ENCODE assay signal across 23 cellular contexts in genomic region chr19:49837425-49837824, GRCh38. TPM values are rescaled to one million over a fixed set of nuclear protein-coding genes. Genes with fewer than 3 reads are reported as not detected.
DNase-seq lines count a peak whose midpoint lies in the region; ATAC-seq, FAIRE-seq and TF ChIP-seq lines count a peak whose summit lies in the region.
"Had no signal": no experiment of that assay in that cellular context is flagged by ENCODE, and none has a peak within 500 bp of the region (broad histone marks: within the 10 kb centered on the region; RNA-seq: fewer than 3 reads in every experiment).

No MANE protein-coding gene starts in this region.

- ATAC-seq in activated naive CD8-positive, alpha-beta T cell treated with anti-CD3 and anti-CD28 coated beads, Interleukin-2, amount 10 ng/mL, durations not matched to agents 7 days and 5 days (ENCODE audit: low read depth), result no peak
- no peak for ATAC-seq in activated naive CD8-positive, alpha-beta T cell treated with anti-CD3 and anti-CD28 coated beads, Interleukin-2, amount 50 U/mL, for 24 hours
- ATAC-seq in GM12878, result no peak
- no peak for ATAC-seq in stimulated activated memory B cell treated with anti-CD40 and anti-IgM and Interleukin-4, amounts not matched to agents 10 μg/mL and 1 μg/mL and 100 μg/mL, for 72 hours
- ATAC-seq: Panc1 had no signal

- no TSS peak for BruUV-seq in GM12878 (replicated peaks; lab: Mats Ljungman, UMichigan)
- no TSS peak for BruUV-seq in Calu3 (replicated peaks; lab: Mats Ljungman, UMichigan)
- BruUV-seq in PC-9 (replicated peaks; lab: Mats Ljungman, UMichigan), result no TSS peak

- H3K9me3 ChIP-seq in GM12878 (replicated peaks; ENCODE audit: control insufficient read depth, insufficient read depth, low read length) (no peaks in the 10 kb centered on the region), PC-9 (ENCODE audit: insufficient read depth, low read depth) (no peaks in the 10 kb centered on the region)

- TF ChIP-seq RAD21 in GM12878 (IDR thresholded peaks at IDR 0.05; ENCODE audit: insufficient read depth, low read depth, low read length), result no peak

- peaks cover 20% of the 10 kb centered on the region for H3K4me1 Mint-ChIP-seq in activated naive CD8-positive, alpha-beta T cell treated with anti-CD3 and anti-CD28 coated beads, Interleukin-2, amount 10 ng/mL, durations not matched to agents 7 days and 5 days
- no peaks in the 10 kb centered on the region for H3K4me1 Mint-ChIP-seq in activated naive CD8-positive, alpha-beta T cell treated with anti-CD3 and anti-CD28 coated beads, Interleukin-2, amount 50 U/mL, for 24 hours
- H3K4me1 Mint-ChIP-seq in nephron progenitor cell (peaks cover 26% of the 10 kb centered on the region), Calu3 (ENCODE audit: low read depth, unreplicated experiment) (no peaks in the 10 kb centered on the region)
- H3K4me1 Mint-ChIP-seq in stimulated activated memory B cell treated with anti-CD40 and anti-IgM and Interleukin-4, amounts not matched to agents 10 μg/mL and 1 μg/mL and 100 μg/mL, for 72 hours, result peaks cover 3% of the 10 kb centered on the region

- POLR2A ChIA-PET in activated naive CD8-positive, alpha-beta T cell treated with anti-CD3 and anti-CD28 coated beads, Interleukin-2, amount 10 ng/mL, durations not matched to agents 7 days and 5 days (lab: Charles Lee), result interaction anchor here (0.9 kb wide), 1 partner anchor 14 kb away, joined by 3 read pairs; the partner anchor contains the start of gene PTOV1
- POLR2A ChIA-PET in GM12878 (lab: Charles Lee) (no interaction called here), PC-9 (lab: Charles Lee; ENCODE audit: unreplicated experiment) (no interaction called here)

- H3K27ac Mint-ChIP-seq in activated naive CD8-positive, alpha-beta T cell treated with anti-CD3 and anti-CD28 coated beads, Interleukin-2, amount 10 ng/mL, durations not matched to agents 7 days and 5 days, result peak overlapping the region; percentile 9
- no peak overlapping the region for H3K27ac Mint-ChIP-seq in activated naive CD8-positive, alpha-beta T cell treated with anti-CD3 and anti-CD28 coated beads, Interleukin-2, amount 50 U/mL, for 24 hours
- H3K27ac Mint-ChIP-seq in nephron progenitor cell (peak overlapping the region; percentile 94), Calu3 (ENCODE audit: unreplicated experiment) (no peak overlapping the region)
- peak overlapping the region; percentile 74 for H3K27ac Mint-ChIP-seq in stimulated activated memory B cell treated with anti-CD40 and anti-IgM and Interleukin-4, amounts not matched to agents 10 μg/mL and 1 μg/mL and 100 μg/mL, for 72 hours
- H3K27ac Mint-ChIP-seq: GM23338 had no signal

- peaks cover 17% of the 10 kb centered on the region for H3F3A ChIP-seq in PC-9 (ENCODE audit: insufficient read depth, low read depth)

- TF ChIP-seq CTCF in GM12878 (IDR thresholded peaks at IDR 0.05 in 2 of 3, conservative IDR thresholded peaks at IDR 0.05 in 1 of 3; ENCODE audit: control insufficient read depth in 2 of 3, extremely low read depth in 1 of 3, insufficient read depth in 1 of 3, low read depth in 3 of 3, low read length in 3 of 3) (no peak), nephron progenitor cell (IDR thresholded peaks at IDR 0.05) (no peak), Calu3 (IDR thresholded peaks at IDR 0.05; ENCODE audit: unreplicated experiment) (no peak), PC-9 (conservative IDR thresholded peaks at IDR 0.05) (no peak)

- no peak overlapping the region for H3K4me3 Mint-ChIP-seq in activated naive CD8-positive, alpha-beta T cell treated with anti-CD3 and anti-CD28 coated beads, Interleukin-2, amount 10 ng/mL, durations not matched to agents 7 days and 5 days
- H3K4me3 Mint-ChIP-seq in activated naive CD8-positive, alpha-beta T cell treated with anti-CD3 and anti-CD28 coated beads, Interleukin-2, amount 50 U/mL, for 24 hours, result no peak overlapping the region
- H3K4me3 Mint-ChIP-seq in nephron progenitor cell, result no peak overlapping the region
- H3K4me3 Mint-ChIP-seq in stimulated activated memory B cell treated with anti-CD40 and anti-IgM and Interleukin-4, amounts not matched to agents 10 μg/mL and 1 μg/mL and 100 μg/mL, for 72 hours, result no peak overlapping the region
- no peak overlapping the region for H3K4me3 Mint-ChIP-seq in Calu3 (ENCODE audit: low read depth, unreplicated experiment)
- H3K4me3 Mint-ChIP-seq: GM23338 had no signal

- H3K36me3 Mint-ChIP-seq in activated naive CD8-positive, alpha-beta T cell treated with anti-CD3 and anti-CD28 coated beads, Interleukin-2, amount 10 ng/mL, durations not matched to agents 7 days and 5 days, result peaks cover 24% of the 10 kb centered on the region
- peaks cover 23% of the 10 kb centered on the region for H3K36me3 Mint-ChIP-seq in activated naive CD8-positive, alpha-beta T cell treated with anti-CD3 and anti-CD28 coated beads, Interleukin-2, amount 50 U/mL, for 24 hours (ENCODE audit: low read depth)
- peaks cover 62% of the 10 kb centered on the region for H3K36me3 Mint-ChIP-seq in nephron progenitor cell (ENCODE audit: low read depth)
- peaks cover 57% of the 10 kb centered on the region for H3K36me3 Mint-ChIP-seq in stimulated activated memory B cell treated with anti-CD40 and anti-IgM and Interleukin-4, amounts not matched to agents 10 μg/mL and 1 μg/mL and 100 μg/mL, for 72 hours
- peaks cover 66% of the 10 kb centered on the region for H3K36me3 Mint-ChIP-seq in Calu3 (ENCODE audit: insufficient read depth, unreplicated experiment)

- CTCF ChIA-PET in GM12878 (lab: Yijun Ruan, JAX), result interaction anchor here (1.2 kb wide), 1 partner anchor 101 kb away, joined by 3 read pairs; no protein-coding TSS in a partner anchor
- CTCF ChIA-PET in Calu3 (lab: Charles Lee), result no interaction called here
- CTCF ChIA-PET in PC-9 (lab: Charles Lee), result no interaction called here

- no peak for FAIRE-seq in GM12878 (lab: Jason Lieb, UNC)

- H3K79me2 ChIP-seq in GM12878 (ENCODE audit: control insufficient read depth, insufficient read depth, low read length), result no peaks in the 10 kb centered on the region
- H3K79me2 ChIP-seq in PC-9 (ENCODE audit: low read depth), result no peaks in the 10 kb centered on the region

- TF ChIP-seq POLR2A in GM12878 (IDR thresholded peaks at IDR 0.05; ENCODE audit: low read depth, low read length), result peak; percentile 61

- H3K4me1 ChIP-seq in GM12878 (ENCODE audit: control insufficient read depth, insufficient read depth, low read length) (no peaks in the 10 kb centered on the region), PC-9 (replicated peaks; ENCODE audit: insufficient read depth) (no peaks in the 10 kb centered on the region)

- no peak overlapping the region for H3K9ac ChIP-seq in GM12878 (ENCODE audit: control insufficient read depth, insufficient read depth, low read length)
- H3K9ac ChIP-seq: KMS-11 had no signal

- H3K36me3 ChIP-seq in GM12878 (ENCODE audit: control insufficient read depth in 2 of 2, insufficient read depth in 2 of 2, low read length in 1 of 2) (peaks cover 15 to 19% of the 10 kb centered on the region in 2 experiments), PC-9 (ENCODE audit: low read depth) (peaks cover 19% of the 10 kb centered on the region)

- intact Hi-C loops in GM12878 (cut with micrococcal nuclease; ENCODE audit: unreplicated experiment) (no loop called here), Calu3 (cut with micrococcal nuclease; ENCODE audit: unreplicated experiment) (no loop called here), PC-9 (cut with micrococcal nuclease; ENCODE audit: unreplicated experiment) (no loop called here)

- H4K20me1 ChIP-seq in GM12878 (ENCODE audit: control insufficient read depth, insufficient read depth), result no peaks in the 10 kb centered on the region
- H4K20me1 ChIP-seq in PC-9 (ENCODE audit: insufficient read depth), result peaks cover 8% of the 10 kb centered on the region; the same call in 1 of the 2 replicates

- SMC1A ChIA-PET in GM12878 (lab: Charles Lee; ENCODE audit: uncharacterized antibody, unreplicated experiment), result no interaction called here

- H3K9me3 Mint-ChIP-seq in activated naive CD8-positive, alpha-beta T cell treated with anti-CD3 and anti-CD28 coated beads, Interleukin-2, amount 10 ng/mL, durations not matched to agents 7 days and 5 days, result no peaks in the 10 kb centered on the region
- H3K9me3 Mint-ChIP-seq in activated naive CD8-positive, alpha-beta T cell treated with anti-CD3 and anti-CD28 coated beads, Interleukin-2, amount 50 U/mL, for 24 hours, result no peaks in the 10 kb centered on the region
- H3K9me3 Mint-ChIP-seq in nephron progenitor cell, result no peaks in the 10 kb centered on the region
- H3K9me3 Mint-ChIP-seq in stimulated activated memory B cell treated with anti-CD40 and anti-IgM and Interleukin-4, amounts not matched to agents 10 μg/mL and 1 μg/mL and 100 μg/mL, for 72 hours, result no peaks in the 10 kb centered on the region
- H3K9me3 Mint-ChIP-seq in Calu3 (ENCODE audit: low read depth, unreplicated experiment), result no peaks in the 10 kb centered on the region
- H3K9me3 Mint-ChIP-seq: GM23338, IgD-negative memory B cell had no signal

- RAD21 ChIA-PET in GM12878 (lab: Charles Lee; ENCODE audit: unreplicated experiment), result no interaction called here

- no peak for TF ChIP-seq EP300 in GM12878 (IDR thresholded peaks at IDR 0.05; ENCODE audit: borderline replicate concordance in 1 of 2, control insufficient read depth in 1 of 2, low read depth in 2 of 2, low read length in 2 of 2)

- H3K27me3 ChIP-seq in GM12878 (replicated peaks in 1 of 2; ENCODE audit: control insufficient read depth in 2 of 2, insufficient read depth in 2 of 2, low read length in 1 of 2) (no peaks in the 10 kb centered on the region), PC-9 (ENCODE audit: insufficient read depth, low read depth) (no peaks in the 10 kb centered on the region)

- no peak overlapping the region for H3K27ac ChIP-seq in GM12878 (ENCODE audit: control insufficient read depth, insufficient read depth)
- no peak overlapping the region for H3K27ac ChIP-seq in PC-9
- H3K27ac ChIP-seq: KMS-11, SK-N-MC had no signal

- DNase-seq in activated naive CD8-positive, alpha-beta T cell treated with anti-CD3 and anti-CD28 coated beads, Interleukin-2, amount 10 ng/mL, durations not matched to agents 7 days and 5 days, result no peak
- no peak for DNase-seq in activated naive CD8-positive, alpha-beta T cell treated with anti-CD3 and anti-CD28 coated beads, Interleukin-2, amount 50 U/mL, for 24 hours
- DNase-seq in GM12878 (ENCODE audit: low read depth, low spot score), result no peak
- no peak for DNase-seq in nephron progenitor cell
- DNase-seq in Calu3, result no peak
- DNase-seq in dedifferentiated amniotic fluid mesenchymal stem cell (ENCODE audit: extremely low spot score), result no peak
- DNase-seq in PC-9, result no peak
- DNase-seq: DMS153, HCEC 1CT, MM.1S, NCI-H1694, NCI-H2081, NCI-H2171, NCI-H226, NCI-H510A, NCI-H69, SHP77 treated with DMSO at 0.1 percent for 48 hours had no signal

- in situ Hi-C loops in GM12878 (cut with MboI), result no loop called here

- H2AFZ ChIP-seq in GM12878 (ENCODE audit: control insufficient read depth, low read depth, low read length) (no peak overlapping the region), PC-9 (no peak overlapping the region)
- H2AFZ ChIP-seq: GM23338 had no signal

- H3K27me3 Mint-ChIP-seq in activated naive CD8-positive, alpha-beta T cell treated with anti-CD3 and anti-CD28 coated beads, Interleukin-2, amount 10 ng/mL, durations not matched to agents 7 days and 5 days, result no peaks in the 10 kb centered on the region
- H3K27me3 Mint-ChIP-seq in activated naive CD8-positive, alpha-beta T cell treated with anti-CD3 and anti-CD28 coated beads, Interleukin-2, amount 50 U/mL, for 24 hours, result no peaks in the 10 kb centered on the region
- H3K27me3 Mint-ChIP-seq in nephron progenitor cell (ENCODE audit: low read depth, poor library complexity), result peaks cover 11% of the 10 kb centered on the region
- H3K27me3 Mint-ChIP-seq in stimulated activated memory B cell treated with anti-CD40 and anti-IgM and Interleukin-4, amounts not matched to agents 10 μg/mL and 1 μg/mL and 100 μg/mL, for 72 hours, result no peaks in the 10 kb centered on the region
- no peaks in the 10 kb centered on the region for H3K27me3 Mint-ChIP-seq in Calu3 (ENCODE audit: unreplicated experiment)
- H3K27me3 Mint-ChIP-seq: IgD-negative memory B cell had no signal

- H3K4me2 ChIP-seq in GM12878 (ENCODE audit: control insufficient read depth, insufficient read depth) (no peak overlapping the region), PC-9 (no peak overlapping the region)
- H3K4me2 ChIP-seq: GM23338, KMS-11 had no signal

- no peaks in the 10 kb centered on the region for H3K9me2 ChIP-seq in PC-9 (ENCODE audit: insufficient read depth)

- 88% methylated on average over 7 of the region's 9 CpGs for WGBS in GM12878 (ENCODE audit: insufficient coverage, insufficient replicate concordance, low lambda C conversion rate, missing lambda C conversion rate)

- H3K4me3 ChIP-seq in GM12878 (no peak overlapping the region), PC-9 (no peak overlapping the region)
- H3K4me3 ChIP-seq: GM23338, SK-N-MC had no signal

RNA-seq across cellular contexts. Expression of gene PTOV1, which starts 13.5 kb away (rescaled TPM):
- 100 to 1,000 TPM in 1 of 2 experiments, 10 to 100 TPM in 1; 99.7 to 102 TPM for total RNA-seq in activated naive CD8-positive, alpha-beta T cell treated with anti-CD3 and anti-CD28 coated beads, Interleukin-2, amount 10 ng/mL, durations not matched to agents 7 days and 5 days
- 58.2 and 66.1 TPM in 2 replicates for total RNA-seq in GM12878 (2013; cell fraction: nucleolus; rRNA removed)
- 28.7 and 36.6 TPM in 2 replicates for total RNA-seq in GM12878 (2014; rRNA removed)
- 17.8 and 18.1 TPM in 2 replicates for total RNA-seq in GM12878 (2014; rRNA removed; fragmentation: Illumina TruSeq; extraction: Trizol)
- total RNA-seq in GM12878 (2021), result 76.7 and 83.5 TPM in 2 replicates
- polyA plus RNA-seq in GM12878 (2011; ENCODE audit: low read depth), result 30.2 TPM
- 13.2 and 23.4 TPM in 2 replicates for polyA plus RNA-seq in GM12878 (2011; rRNA removed)
- 27.6 and 37.3 TPM in 2 replicates for polyA plus RNA-seq in GM12878 (2011; cell fraction: cytosol; rRNA removed)
- polyA plus RNA-seq in GM12878 (2011; cell fraction: nucleus; rRNA removed), result 211 and 220 TPM in 2 replicates
- polyA plus RNA-seq in GM12878 (2012), result 65.8 and 71.6 TPM in 2 replicates
- 3.6 and 21.2 TPM in 2 replicates for polyA plus RNA-seq in GM12878 (2014; fragmentation: Illumina TruSeq; extraction: Trizol)
- 10 to 100 TPM in 1 of 2 experiments, 1 to 10 TPM in 1; 3.2 to 10.6 TPM for polyA plus RNA-seq in GM12878 (2014; fragmentation: Nextera tagmentation; extraction: Ambion mirVana)
- 38.1 and 41.5 TPM in 2 replicates for polyA plus RNA-seq in GM12878 (2014; rRNA removed)
- 10 to 100 TPM; 14.8 to 45.0 TPM for polyA plus RNA-seq in GM12878 (2016; fragmentation: Nextera tagmentation; extraction: Ambion mirVana)
- 23.6 and 59.2 TPM in 2 replicates for polyA minus RNA-seq in GM12878 (2011; rRNA and poly(A)+ RNA removed)
- polyA minus RNA-seq in GM12878 (2011; cell fraction: cytosol; rRNA and poly(A)+ RNA removed), result 23.4 and 35.5 TPM in 2 replicates
- 46.5 and 68.3 TPM in 2 replicates for polyA minus RNA-seq in GM12878 (2011; cell fraction: nucleus; rRNA and poly(A)+ RNA removed)
- 231 and 256 TPM in 2 replicates for total RNA-seq in Calu3 (2022)
- 151 and 155 TPM in 2 replicates for total RNA-seq in PC-9 (2021)

RNA-seq across cellular contexts. Expression of gene MED25, which starts 19.3 kb away (rescaled TPM):
- total RNA-seq in activated naive CD8-positive, alpha-beta T cell treated with anti-CD3 and anti-CD28 coated beads, Interleukin-2, amount 10 ng/mL, durations not matched to agents 7 days and 5 days, result 10 to 100 TPM; 60.4 to 66.3 TPM
- total RNA-seq in GM12878 (2013; cell fraction: nucleolus; rRNA removed), result 48.8 and 55.5 TPM in 2 replicates
- 12.8 and 15.6 TPM in 2 replicates for total RNA-seq in GM12878 (2014; rRNA removed)
- 8.0 and 8.2 TPM in 2 replicates for total RNA-seq in GM12878 (2014; rRNA removed; fragmentation: Illumina TruSeq; extraction: Trizol)
- total RNA-seq in GM12878 (2021), result 49.5 and 53.9 TPM in 2 replicates
- polyA plus RNA-seq in GM12878 (2011; ENCODE audit: low read depth), result 23.8 TPM
- 12.6 and 15.5 TPM in 2 replicates for polyA plus RNA-seq in GM12878 (2011; rRNA removed)
- 14.4 and 17.5 TPM in 2 replicates for polyA plus RNA-seq in GM12878 (2011; cell fraction: cytosol; rRNA removed)
- polyA plus RNA-seq in GM12878 (2011; cell fraction: nucleus; rRNA removed), result 104 and 107 TPM in 2 replicates
- polyA plus RNA-seq in GM12878 (2012), result 37.8 and 50.2 TPM in 2 replicates
- polyA plus RNA-seq in GM12878 (2014; fragmentation: Illumina TruSeq; extraction: Trizol), result 14.3 and 32.4 TPM in 2 replicates
- 1 to 10 TPM; 3.5 to 5.2 TPM for polyA plus RNA-seq in GM12878 (2014; fragmentation: Nextera tagmentation; extraction: Ambion mirVana)
- 24.5 and 34.4 TPM in 2 replicates for polyA plus RNA-seq in GM12878 (2014; rRNA removed)
- polyA plus RNA-seq in GM12878 (2016; fragmentation: Nextera tagmentation; extraction: Ambion mirVana), result 10 to 100 TPM; 18.7 to 20.7 TPM
- 27.4 and 44.8 TPM in 2 replicates for polyA minus RNA-seq in GM12878 (2011; rRNA and poly(A)+ RNA removed)
- polyA minus RNA-seq in GM12878 (2011; cell fraction: cytosol; rRNA and poly(A)+ RNA removed), result 18.2 and 19.9 TPM in 2 replicates
- polyA minus RNA-seq in GM12878 (2011; cell fraction: nucleus; rRNA and poly(A)+ RNA removed), result 28.3 and 50.0 TPM in 2 replicates
- total RNA-seq in Calu3 (2022), result 89.7 and 95.8 TPM in 2 replicates
- total RNA-seq in PC-9 (2021), result 92.2 and 99.6 TPM in 2 replicates

RNA-seq across cellular contexts. Expression of gene FUZ, which starts 24.3 kb away (rescaled TPM):
- total RNA-seq in activated naive CD8-positive, alpha-beta T cell treated with anti-CD3 and anti-CD28 coated beads, Interleukin-2, amount 10 ng/mL, durations not matched to agents 7 days and 5 days, result 10 to 100 TPM; 30.0 to 31.3 TPM
- total RNA-seq in GM12878 (2013; cell fraction: nucleolus; rRNA removed), result 8.9 and 9.1 TPM in 2 replicates
- total RNA-seq in GM12878 (2014; rRNA removed) (10.8 and 11.2 TPM in 2 replicates), GM12878 (2014; rRNA removed; fragmentation: Illumina TruSeq; extraction: Trizol) (5.0 and 6.0 TPM in 2 replicates), GM12878 (2021) (10.4 and 11.5 TPM in 2 replicates), Calu3 (2022) (12.2 and 17.0 TPM in 2 replicates), PC-9 (2021) (50.0 and 60.4 TPM in 2 replicates)
- polyA plus RNA-seq in GM12878 (2011; ENCODE audit: low read depth), result 7.5 TPM
- polyA plus RNA-seq in GM12878 (2011; rRNA removed) (8.3 and 8.5 TPM in 2 replicates), GM12878 (2014; fragmentation: Illumina TruSeq; extraction: Trizol) (4.8 and 5.1 TPM in 2 replicates), GM12878 (2014; fragmentation: Nextera tagmentation; extraction: Ambion mirVana) (under 1 TPM; 0.18 to 0.38 TPM), GM12878 (2014; rRNA removed) (9.0 and 11.0 TPM in 2 replicates), GM12878 (2016; fragmentation: Nextera tagmentation; extraction: Ambion mirVana) (10 to 100 TPM in 1 of 2 experiments, 1 to 10 TPM in 1; 9.3 to 10.4 TPM)
- polyA plus RNA-seq in GM12878 (2011; cell fraction: cytosol; rRNA removed), result 8.5 and 12.6 TPM in 2 replicates
- polyA plus RNA-seq in GM12878 (2011; cell fraction: nucleus; rRNA removed), result 21.0 and 21.7 TPM in 2 replicates
- 9.1 and 10.3 TPM in 2 replicates for polyA plus RNA-seq in GM12878 (2012)
- 5.0 and 7.3 TPM in 2 replicates for polyA minus RNA-seq in GM12878 (2011; rRNA and poly(A)+ RNA removed)
- 4.6 and 7.5 TPM in 2 replicates for polyA minus RNA-seq in GM12878 (2011; cell fraction: cytosol; rRNA and poly(A)+ RNA removed)
- polyA minus RNA-seq in GM12878 (2011; cell fraction: nucleus; rRNA and poly(A)+ RNA removed), result 3.4 and 4.5 TPM in 2 replicates

RNA-seq across cellular contexts. Expression of gene PNKP, which starts 30.0 kb away (rescaled TPM):
- total RNA-seq in activated naive CD8-positive, alpha-beta T cell treated with anti-CD3 and anti-CD28 coated beads, Interleukin-2, amount 10 ng/mL, durations not matched to agents 7 days and 5 days, result 100 to 1,000 TPM; 144 to 160 TPM
- 72.0 and 74.7 TPM in 2 replicates for total RNA-seq in GM12878 (2013; cell fraction: nucleolus; rRNA removed)
- total RNA-seq in GM12878 (2014; rRNA removed) (42.3 and 55.5 TPM in 2 replicates), GM12878 (2014; rRNA removed; fragmentation: Illumina TruSeq; extraction: Trizol) (19.3 and 20.2 TPM in 2 replicates), GM12878 (2021) (61.4 and 82.3 TPM in 2 replicates), Calu3 (2022) (185 and 189 TPM in 2 replicates), PC-9 (2021) (82.7 and 85.6 TPM in 2 replicates)
- polyA plus RNA-seq in GM12878 (2011; ENCODE audit: low read depth), result 13.5 TPM
- polyA plus RNA-seq in GM12878 (2011; rRNA removed) (9.2 and 14.6 TPM in 2 replicates), GM12878 (2014; fragmentation: Illumina TruSeq; extraction: Trizol) (15.1 and 20.3 TPM in 2 replicates), GM12878 (2014; fragmentation: Nextera tagmentation; extraction: Ambion mirVana) (1 to 10 TPM; 2.9 to 4.0 TPM), GM12878 (2014; rRNA removed) (73.5 and 77.2 TPM in 2 replicates), GM12878 (2016; fragmentation: Nextera tagmentation; extraction: Ambion mirVana) (10 to 100 TPM; 46.2 to 47.4 TPM)
- 12.5 and 23.5 TPM in 2 replicates for polyA plus RNA-seq in GM12878 (2011; cell fraction: cytosol; rRNA removed)
- polyA plus RNA-seq in GM12878 (2011; cell fraction: nucleus; rRNA removed), result 123 and 193 TPM in 2 replicates
- polyA plus RNA-seq in GM12878 (2012), result 31.3 and 48.0 TPM in 2 replicates
- polyA minus RNA-seq in GM12878 (2011; rRNA and poly(A)+ RNA removed), result 9.7 and 14.6 TPM in 2 replicates
- polyA minus RNA-seq in GM12878 (2011; cell fraction: cytosol; rRNA and poly(A)+ RNA removed), result 9.6 and 16.8 TPM in 2 replicates
- polyA minus RNA-seq in GM12878 (2011; cell fraction: nucleus; rRNA and poly(A)+ RNA removed), result 27.8 and 56.3 TPM in 2 replicates

RNA-seq across cellular contexts. Expression of gene AKT1S1, which starts 39.7 kb away (rescaled TPM):
- total RNA-seq in activated naive CD8-positive, alpha-beta T cell treated with anti-CD3 and anti-CD28 coated beads, Interleukin-2, amount 10 ng/mL, durations not matched to agents 7 days and 5 days, result 10 to 100 TPM; 17.3 to 19.9 TPM
- total RNA-seq in GM12878 (2013; cell fraction: nucleolus; rRNA removed), result 16.5 and 17.4 TPM in 2 replicates
- total RNA-seq in GM12878 (2014; rRNA removed) (7.7 and 9.3 TPM in 2 replicates), GM12878 (2014; rRNA removed; fragmentation: Illumina TruSeq; extraction: Trizol) (3.8 and 5.1 TPM in 2 replicates), GM12878 (2021) (20.9 and 21.4 TPM in 2 replicates), Calu3 (2022) (58.9 and 65.2 TPM in 2 replicates), PC-9 (2021) (109 and 143 TPM in 2 replicates)
- 3.8 TPM for polyA plus RNA-seq in GM12878 (2011; ENCODE audit: low read depth)
- polyA plus RNA-seq in GM12878 (2011; rRNA removed) (7.2 and 13.1 TPM in 2 replicates), GM12878 (2014; fragmentation: Illumina TruSeq; extraction: Trizol) (9.4 and 11.6 TPM in 2 replicates), GM12878 (2014; fragmentation: Nextera tagmentation; extraction: Ambion mirVana) (1 to 10 TPM in 1 of 2 experiments, under 1 TPM in 1; 0.43 to 1.2 TPM), GM12878 (2014; rRNA removed) (23.0 and 24.5 TPM in 2 replicates), GM12878 (2016; fragmentation: Nextera tagmentation; extraction: Ambion mirVana) (10 to 100 TPM; 13.4 to 15.4 TPM)
- 19.6 and 24.1 TPM in 2 replicates for polyA plus RNA-seq in GM12878 (2011; cell fraction: cytosol; rRNA removed)
- 62.1 and 64.3 TPM in 2 replicates for polyA plus RNA-seq in GM12878 (2011; cell fraction: nucleus; rRNA removed)
- polyA plus RNA-seq in GM12878 (2012), result 16.2 and 17.4 TPM in 2 replicates
- 6.1 and 9.8 TPM in 2 replicates for polyA minus RNA-seq in GM12878 (2011; rRNA and poly(A)+ RNA removed)
- polyA minus RNA-seq in GM12878 (2011; cell fraction: cytosol; rRNA and poly(A)+ RNA removed), result 5.3 and 5.8 TPM in 2 replicates
- polyA minus RNA-seq in GM12878 (2011; cell fraction: nucleus; rRNA and poly(A)+ RNA removed), result 14.9 and 24.9 TPM in 2 replicates

Comparison
In these comparisons a context has a peak if more than half of its experiments do, and no peak if none do; other contexts are left out.
1. H3K27ac Mint-ChIP-seq: peak in activated naive CD8-positive, alpha-beta T cell treated with anti-CD3 and anti-CD28 coated beads, Interleukin-2, amount 10 ng/mL, durations not matched to agents 7 days and 5 days (single experiment), nephron progenitor cell (single experiment) and stimulated activated memory B cell treated with anti-CD40 and anti-IgM and Interleukin-4, amounts not matched to agents 10 μg/mL and 1 μg/mL and 100 μg/mL, for 72 hours (single experiment); none in activated naive CD8-positive, alpha-beta T cell treated with anti-CD3 and anti-CD28 coated beads, Interleukin-2, amount 50 U/mL, for 24 hours (single experiment) and Calu3 (single experiment).